ENCODE assay signal across 20 cellular contexts in genomic region chr17:15973016-15973415, GRCh38.
"Had no signal": no experiment of that assay in that cellular context is flagged by ENCODE, and none has a peak within 500 bp of the region (broad histone marks: within the 10 kb centered on the region; RNA-seq: fewer than 3 reads in every experiment).

No MANE protein-coding gene starts in this region.

- H3K27ac Mint-ChIP-seq: activated CD4-positive, alpha-beta T cell treated with anti-CD3 and anti-CD28 coated beads, Interleukin-2, amount 10 ng/mL, durations not matched to agents 7 days and 5 days; activated naive CD8-positive, alpha-beta T cell; endodermal cell; naive B cell; T-cell had no signal

- H3K27ac ChIP-seq: colonic mucosa, tibial nerve, uterus had no signal

- H3K9me3 ChIP-seq: colonic mucosa, tibial nerve, uterus had no signal

- H3K27me3 Mint-ChIP-seq: activated naive CD8-positive, alpha-beta T cell had no signal

- DNase-seq: activated CD4-positive, alpha-beta T cell treated with anti-CD3 and anti-CD28 coated beads, Interleukin-2, amount 10 ng/mL, durations not matched to agents 7 days and 5 days; activated CD4-positive, CD25-positive, alpha-beta regulatory T cell; activated gamma-delta T cell treated with Interleukin-2 at 50 U/mL for 16 hours; colonic mucosa; endodermal cell; foreskin melanocyte; hypothalamus; kidney; naive B cell; stimulated activated CD4-positive, alpha-beta T cell treated with anti-CD3 and anti-CD28 coated beads, Interleukin-12 subunit alpha, Interleukin-12 subunit beta, amount 100 ng/mL, for 4 hours; stimulated activated CD4-positive, alpha-beta T cell treated with anti-CD3 and anti-CD28 coated beads, Interleukin-1b, Interleukin-23, amount 100 ng/mL, for 48 hours; stimulated activated naive CD4-positive, alpha-beta T cell treated with Interleukin-2 at 50 U/mL for 16 hours; T-cell; T-helper 9 cell; uterus had no signal

- ATAC-seq: left lobe of liver, T-cell had no signal

- H3K4me1 Mint-ChIP-seq: central memory CD8-positive, alpha-beta T cell; neural crest cell had no signal

- H3K9me3 Mint-ChIP-seq: activated CD4-positive, alpha-beta T cell treated with anti-CD3 and anti-CD28 coated beads, Interleukin-2, amount 10 ng/mL, durations not matched to agents 7 days and 5 days; central memory CD8-positive, alpha-beta T cell; endodermal cell; naive B cell; neural crest cell; T-cell had no signal

- H3K27me3 ChIP-seq: colonic mucosa, tibial nerve, uterus had no signal

- H3K36me3 ChIP-seq: colonic mucosa, uterus had no signal

- H3K4me3 ChIP-seq: colonic mucosa, tibial nerve, uterus had no signal

- H3K4me3 Mint-ChIP-seq: activated CD4-positive, alpha-beta T cell treated with anti-CD3 and anti-CD28 coated beads, Interleukin-2, amount 10 ng/mL, durations not matched to agents 7 days and 5 days; activated naive CD8-positive, alpha-beta T cell; central memory CD8-positive, alpha-beta T cell; endodermal cell; naive B cell; neural crest cell; T-cell had no signal

- H3K4me1 ChIP-seq: colonic mucosa, tibial nerve, uterus had no signal
